Comparison of ENCODE assay signal across 9 cellular contexts in genomic region chr19:40600086-40600917, GRCh38. TPM values are rescaled to one million over a fixed set of nuclear protein-coding genes. Genes with fewer than 3 reads are reported as not detected.
DNase-seq lines count a peak whose midpoint lies in the region; TF ChIP-seq lines count a peak whose summit lies in the region.
"Had no signal": no experiment of that assay in that cellular context is flagged by ENCODE, and none has a peak within 500 bp of the region (broad histone marks: within the 10 kb centered on the region; RNA-seq: fewer than 3 reads in every experiment).

No MANE protein-coding gene starts in this region.

- TF ChIP-seq CTCF in type B pancreatic cell (conservative IDR thresholded peaks at IDR 0.05): no peak

- DNase-seq in activated CD4-positive, alpha-beta T cell treated with anti-CD3 and anti-CD28 coated beads, Interleukin-2, amount 10 ng/mL, durations not matched to agents 24 days and 14 days: peak; percentile 61
- DNase-seq in activated CD4-positive, alpha-beta T cell treated with anti-CD3 and anti-CD28 coated beads for 1 hour: no peak
- peak in 22 of 61 donors; percentile 13 to 58 (median 28) for DNase-seq in caudate nucleus (lab: John Stamatoyannopoulos, UW)
- DNase-seq in midbrain (lab: John Stamatoyannopoulos, UW): peak; percentile 30
- no peak for DNase-seq in type B pancreatic cell (ENCODE audit: extremely low spot score, unreplicated experiment)
- no peak for DNase-seq in H4 (ENCODE audit: low spot score)
- no peak for DNase-seq in NCI-H146 (lab: John Stamatoyannopoulos, UW)
- no peak for DNase-seq in HCEC 1CT

- H3K9me3 Mint-ChIP-seq in activated CD4-positive, alpha-beta T cell treated with anti-CD3 and anti-CD28 coated beads, Interleukin-2, amount 10 ng/mL, durations not matched to agents 24 days and 14 days: no peaks in the 10 kb centered on the region
- H3K9me3 Mint-ChIP-seq in type B pancreatic cell: peaks cover 4% of the 10 kb centered on the region

- H3K36me3 Mint-ChIP-seq in activated CD4-positive, alpha-beta T cell treated with anti-CD3 and anti-CD28 coated beads, Interleukin-2, amount 10 ng/mL, durations not matched to agents 24 days and 14 days (ENCODE audit: low read depth): peaks cover 3% of the 10 kb centered on the region
- H3K36me3 Mint-ChIP-seq in type B pancreatic cell: no peaks in the 10 kb centered on the region

- peaks cover 44% of the 10 kb centered on the region for H3K27me3 Mint-ChIP-seq in activated CD4-positive, alpha-beta T cell treated with anti-CD3 and anti-CD28 coated beads, Interleukin-2, amount 10 ng/mL, durations not matched to agents 24 days and 14 days
- peaks cover 57% of the 10 kb centered on the region for H3K27me3 Mint-ChIP-seq in type B pancreatic cell

- peak overlapping the region; percentile 30 for H3K27ac ChIP-seq in caudate nucleus (ENCODE audit: low read depth, low read length)
- H3K27ac ChIP-seq: SJSA1 had no signal

- intact Hi-C loops in activated CD4-positive, alpha-beta T cell treated with anti-CD3 and anti-CD28 coated beads, Interleukin-2, amount 10 ng/mL, durations not matched to agents 24 days and 14 days (cut with micrococcal nuclease): loop anchor here (5.0 to 10.0 kb wide), 3 partner anchors 178 to 1284 kb away; partner anchors contain the start of gene ARHGEF1

- peak overlapping the region; percentile 74 for H3K4me3 Mint-ChIP-seq in activated CD4-positive, alpha-beta T cell treated with anti-CD3 and anti-CD28 coated beads, Interleukin-2, amount 10 ng/mL, durations not matched to agents 24 days and 14 days
- H3K4me3 Mint-ChIP-seq in type B pancreatic cell: peak overlapping the region; percentile 82

- H3K27ac Mint-ChIP-seq in activated CD4-positive, alpha-beta T cell treated with anti-CD3 and anti-CD28 coated beads, Interleukin-2, amount 10 ng/mL, durations not matched to agents 24 days and 14 days: peak overlapping the region; percentile 53
- H3K27ac Mint-ChIP-seq in type B pancreatic cell: no peak overlapping the region

- H3K4me1 Mint-ChIP-seq in activated CD4-positive, alpha-beta T cell treated with anti-CD3 and anti-CD28 coated beads, Interleukin-2, amount 10 ng/mL, durations not matched to agents 24 days and 14 days: peaks cover 53% of the 10 kb centered on the region
- H3K4me1 Mint-ChIP-seq in type B pancreatic cell (ENCODE audit: unreplicated experiment): peaks cover 33% of the 10 kb centered on the region

RNA-seq across cellular contexts. Expression of gene LTBP4, which starts 0.9 kb away (rescaled TPM):
- 123 and 126 TPM in 2 replicates for total RNA-seq in activated CD4-positive, alpha-beta T cell treated with anti-CD3 and anti-CD28 coated beads, Interleukin-2, amount 10 ng/mL, durations not matched to agents 24 days and 14 days
- 31.8 and 145 TPM in 2 replicates for total RNA-seq in type B pancreatic cell (ENCODE audit: low replicate concordance)
- 4.7 and 5.6 TPM in 2 replicates for total RNA-seq in H4 (2014; rRNA removed; shearing (Covaris generic))

RNA-seq across cellular contexts. Expression of gene SHKBP1, which starts 23.6 kb away (rescaled TPM):
- 111 and 113 TPM in 2 replicates for total RNA-seq in activated CD4-positive, alpha-beta T cell treated with anti-CD3 and anti-CD28 coated beads, Interleukin-2, amount 10 ng/mL, durations not matched to agents 24 days and 14 days
- total RNA-seq in type B pancreatic cell (ENCODE audit: low replicate concordance): 54.6 and 55.4 TPM in 2 replicates
- 26.6 and 30.9 TPM in 2 replicates for total RNA-seq in H4 (2014; rRNA removed; shearing (Covaris generic))

Comparison
In these comparisons a context has a peak if more than half of its experiments do, and no peak if none do; other contexts are left out.
1. DNase-seq: peak in activated CD4-positive, alpha-beta T cell treated with anti-CD3 and anti-CD28 coated beads, Interleukin-2, amount 10 ng/mL, durations not matched to agents 24 days and 14 days (single experiment) and midbrain (single experiment); none in activated CD4-positive, alpha-beta T cell treated with anti-CD3 and anti-CD28 coated beads for 1 hour (single experiment), type B pancreatic cell (single experiment), H4 (single experiment), NCI-H146 (single experiment) and HCEC 1CT (single experiment).